14 cellular contexts compared by ENCODE assay signal in the genomic region with DNA sequence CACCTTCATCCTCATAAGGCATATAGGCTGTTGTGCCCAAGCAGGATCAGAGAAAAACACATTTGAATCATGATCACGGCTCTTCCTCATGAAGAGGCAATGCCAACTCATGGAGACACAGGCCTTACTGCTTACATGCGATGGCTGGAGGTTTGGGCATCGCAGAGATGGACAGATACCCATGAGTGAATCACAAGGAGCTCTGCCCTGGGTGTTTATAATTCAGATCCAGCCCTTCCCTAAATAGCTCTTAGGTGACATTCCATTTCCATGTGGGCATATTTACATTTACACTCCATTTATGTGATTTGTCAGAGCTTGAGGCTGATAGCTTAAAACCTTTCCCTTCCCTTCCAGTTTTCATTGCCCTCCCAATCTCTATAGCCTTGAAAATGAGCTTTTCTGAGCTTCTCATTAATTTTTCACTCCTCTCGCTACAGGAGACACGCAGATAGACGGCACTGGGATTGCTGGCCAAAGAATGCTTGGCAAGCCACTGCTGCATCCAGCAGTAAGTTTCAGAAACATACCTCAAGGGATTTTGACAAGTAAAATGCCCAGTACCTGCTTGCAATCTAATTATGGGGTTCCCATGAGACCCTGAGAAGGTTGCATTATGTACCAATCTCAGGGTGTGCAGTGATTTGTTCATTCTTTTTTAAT.
DNase-seq lines count a peak whose midpoint lies in the region; ATAC-seq and TF ChIP-seq lines count a peak whose summit lies in the region.
"Had no signal": no experiment of that assay in that cellular context is flagged by ENCODE, and none has a peak within 500 bp of the region (broad histone marks: within the 10 kb centered on the region; RNA-seq: fewer than 3 reads in every experiment).

No MANE protein-coding gene starts in this region.

- 64% methylated on average over 6 of the region's 6 CpGs for WGBS in esophagus muscularis mucosa

- no peak for TF ChIP-seq POLR2A in esophagus muscularis mucosa (IDR thresholded peaks at IDR 0.05; ENCODE audit: low read depth)

- TF ChIP-seq CTCF in esophagus muscularis mucosa (IDR thresholded peaks at IDR 0.05) (no peak), thoracic aorta (IDR thresholded peaks at IDR 0.05) (no peak)

- H3K27ac ChIP-seq in esophagus muscularis mucosa (replicated peaks in 1 of 4), result no peak overlapping the region
- H3K27ac ChIP-seq in thoracic aorta, result peak overlapping the region; percentile 59 to 74

- H3K36me3 ChIP-seq in esophagus muscularis mucosa, result no peaks in the 10 kb centered on the region
- no peaks in the 10 kb centered on the region for H3K36me3 ChIP-seq in thoracic aorta
- H3K36me3 ChIP-seq: BE2C had no signal

- ATAC-seq in thoracic aorta (ENCODE audit: insufficient number of reproducible peaks, low FRiP score, low read depth), result no peak
- ATAC-seq: CD8-positive, alpha-beta T cell; PC-3 had no signal

- DNase-seq in EL (peak; percentile 9), M059J (ENCODE audit: low read depth) (peak; percentile 18), esophagus muscularis mucosa (ENCODE audit: extremely low spot score) (peak; percentile 29), thoracic aorta (ENCODE audit: low spot score) (no peak), CD1c-positive myeloid dendritic cell (ENCODE audit: extremely low spot score) (no peak), cerebellar nuclear complex (lab: John Stamatoyannopoulos, UW) (no peak), NCI-H2107 (lab: John Stamatoyannopoulos, UW) (no peak)
- DNase-seq: BE2C; CD8-positive, alpha-beta T cell; HCEC 1CT; NCI-H345; NCI-H526 treated with DMSO at 0.1 percent for 48 hours; NK-92 treated with Interleukin-12 subunit alpha and Interleukin-12 subunit beta, amount 100 ng/mL, for 24 hours; PC-3 had no signal

- H3K27me3 ChIP-seq in esophagus muscularis mucosa (no peaks in the 10 kb centered on the region), thoracic aorta (replicated peaks; ENCODE audit: insufficient read depth) (no peaks in the 10 kb centered on the region)
- H3K27me3 ChIP-seq: BE2C had no signal

- no peak overlapping the region for H3K4me3 ChIP-seq in esophagus muscularis mucosa
- H3K4me3 ChIP-seq in thoracic aorta, result peak overlapping the region; percentile 16

- H3K9me3 ChIP-seq in esophagus muscularis mucosa (no peaks in the 10 kb centered on the region), thoracic aorta (no peaks in the 10 kb centered on the region)
- H3K9me3 ChIP-seq: BE2C had no signal

- intact Hi-C loops in esophagus muscularis mucosa (cut with DNase I), result no loop called here

- H3K4me1 ChIP-seq in esophagus muscularis mucosa, result peaks cover 0 to 28% (median 4%) of the 10 kb centered on the region in 4 donors
- peaks cover 55 to 77% of the 10 kb centered on the region in 2 donors for H3K4me1 ChIP-seq in thoracic aorta (ENCODE audit: control insufficient read depth in 1 of 2, low read depth in 2 of 2)
- H3K4me1 ChIP-seq: BE2C had no signal

- no peak for TF ChIP-seq EP300 in esophagus muscularis mucosa (IDR thresholded peaks at IDR 0.05)

Comparison
In these comparisons a context has a peak if more than half of its experiments do, and no peak if none do; other contexts are left out.
1. DNase-seq: peak in EL (single experiment), M059J (single experiment) and esophagus muscularis mucosa (single experiment); none in thoracic aorta (single experiment), CD1c-positive myeloid dendritic cell (single experiment), cerebellar nuclear complex (0 of 2) and NCI-H2107 (single experiment).
2. H3K27ac ChIP-seq: peak in thoracic aorta (2 of 2); none in esophagus muscularis mucosa (0 of 4).